In genomic region chr18:49021076-49021432, GRCh38 we compare ENCODE assay signal across 12 cellular contexts.
DNase-seq lines count a peak whose midpoint lies in the region; ATAC-seq, FAIRE-seq and TF ChIP-seq lines count a peak whose summit lies in the region.
"Had no signal": no experiment of that assay in that cellular context is flagged by ENCODE, and none has a peak within 500 bp of the region (broad histone marks: within the 10 kb centered on the region; RNA-seq: fewer than 3 reads in every experiment).

No MANE protein-coding gene starts in this region.

- no peak for ATAC-seq in foreskin keratinocyte

- H3K9me3 Mint-ChIP-seq in nephron progenitor cell: no peaks in the 10 kb centered on the region
- H3K9me3 Mint-ChIP-seq: activated naive CD4-positive, alpha-beta T cell treated with anti-CD3 and anti-CD28 coated beads, Interleukin-2, amount 50 U/mL, for 72 hours; central memory CD8-positive, alpha-beta T cell had no signal

- WGBS in small intestine, 3 donors: 85 to 92% (median 87%) methylated on average over 7 of the region's 7 CpGs

- no peak for FAIRE-seq in small intestine (lab: Jason Lieb, UNC)

- H3K36me3 ChIP-seq in Peyer's patch (no peaks in the 10 kb centered on the region), small intestine (ENCODE audit: control insufficient read depth in 2 of 2, insufficient read depth in 2 of 2, low read length in 2 of 2) (no peaks in the 10 kb centered on the region)
- H3K36me3 ChIP-seq: HAP-1, neutrophil had no signal

- H3K4me1 Mint-ChIP-seq in nephron progenitor cell: peaks cover 32% of the 10 kb centered on the region
- H3K4me1 Mint-ChIP-seq: central memory CD8-positive, alpha-beta T cell had no signal

- H3K27me3 ChIP-seq in Peyer's patch (no peaks in the 10 kb centered on the region), foreskin keratinocyte (no peaks in the 10 kb centered on the region), small intestine (ENCODE audit: control insufficient read depth in 2 of 2, insufficient read depth in 2 of 2, low read length in 2 of 2) (no peaks in the 10 kb centered on the region)
- H3K27me3 ChIP-seq: neutrophil had no signal

- TF ChIP-seq POLR2A in Peyer's patch (IDR thresholded peaks at IDR 0.05): no peak

- H3K27ac ChIP-seq in Peyer's patch (peak overlapping the region in 3 of 4 donors; percentile 5 to 81 (median 58)), foreskin keratinocyte (peak overlapping the region; percentile 81), small intestine (ENCODE audit: low read depth in 1 of 2, low read length in 1 of 2) (peak overlapping the region; percentile 39 to 51), caudate nucleus (ENCODE audit: low read depth, low read length) (no peak overlapping the region)
- H3K27ac ChIP-seq: neutrophil had no signal

- TF ChIP-seq CTCF in Peyer's patch (IDR thresholded peaks at IDR 0.05): no peak
- TF ChIP-seq CTCF in foreskin keratinocyte (conservative IDR thresholded peaks at IDR 0.05): no peak
- TF ChIP-seq CTCF in nephron progenitor cell (IDR thresholded peaks at IDR 0.05): no peak

- peaks cover 4% of the 10 kb centered on the region for H3K27me3 Mint-ChIP-seq in nephron progenitor cell (ENCODE audit: low read depth, poor library complexity)

- DNase-seq in activated CD8-positive, alpha-beta memory T cell treated with anti-CD3 and anti-CD28 coated beads for 24 hours: peak; percentile 54
- no peak for DNase-seq in activated CD8-positive, alpha-beta memory T cell treated with anti-CD3 and anti-CD28 coated beads, Interleukin-2, amount 50 U/mL, for 4 hours
- DNase-seq in Peyer's patch (no peak), foreskin keratinocyte (no peak), small intestine (no peak), caudate nucleus (lab: John Stamatoyannopoulos, UW) (no peak), nephron progenitor cell (no peak)
- no peak for DNase-seq in stimulated activated CD4-positive, alpha-beta T cell treated with anti-CD3 and anti-CD28 coated beads, Interleukin-1b, Interleukin-23, amount 100 ng/mL, for 48 hours

- no peak overlapping the region for H3K27ac Mint-ChIP-seq in nephron progenitor cell
- H3K27ac Mint-ChIP-seq: activated naive CD4-positive, alpha-beta T cell treated with anti-CD3 and anti-CD28 coated beads, Interleukin-2, amount 50 U/mL, for 72 hours had no signal

- no peaks in the 10 kb centered on the region for H3K9me3 ChIP-seq in Peyer's patch
- no peaks in the 10 kb centered on the region for H3K9me3 ChIP-seq in small intestine (ENCODE audit: control insufficient read depth, low read depth)
- H3K9me3 ChIP-seq: HAP-1, neutrophil had no signal

- H3K4me1 ChIP-seq in Peyer's patch (peaks cover 0 to 8% (median 0%) of the 10 kb centered on the region in 4 donors), foreskin keratinocyte (peaks cover 13% of the 10 kb centered on the region), small intestine (ENCODE audit: control insufficient read depth in 2 of 2, insufficient read depth in 1 of 2, low read depth in 1 of 2, low read length in 1 of 2) (no peaks in the 10 kb centered on the region)
- H3K4me1 ChIP-seq: HAP-1 had no signal

- no peak overlapping the region for H3K4me3 Mint-ChIP-seq in nephron progenitor cell
- H3K4me3 Mint-ChIP-seq: central memory CD8-positive, alpha-beta T cell had no signal

- no peaks in the 10 kb centered on the region for H3K36me3 Mint-ChIP-seq in nephron progenitor cell (ENCODE audit: low read depth)
- H3K36me3 Mint-ChIP-seq: activated naive CD4-positive, alpha-beta T cell treated with anti-CD3 and anti-CD28 coated beads, Interleukin-2, amount 50 U/mL, for 72 hours had no signal

- H3K4me3 ChIP-seq in Peyer's patch (peak overlapping the region in 2 of 4 donors; percentile 31 to 35), small intestine (ENCODE audit: low read depth in 1 of 2, low read length in 2 of 2) (peak overlapping the region in 1 of 2 donors; percentile 29)
- H3K4me3 ChIP-seq: HAP-1 had no signal
